20 cellular contexts compared by ENCODE assay signal in the genomic region with DNA sequence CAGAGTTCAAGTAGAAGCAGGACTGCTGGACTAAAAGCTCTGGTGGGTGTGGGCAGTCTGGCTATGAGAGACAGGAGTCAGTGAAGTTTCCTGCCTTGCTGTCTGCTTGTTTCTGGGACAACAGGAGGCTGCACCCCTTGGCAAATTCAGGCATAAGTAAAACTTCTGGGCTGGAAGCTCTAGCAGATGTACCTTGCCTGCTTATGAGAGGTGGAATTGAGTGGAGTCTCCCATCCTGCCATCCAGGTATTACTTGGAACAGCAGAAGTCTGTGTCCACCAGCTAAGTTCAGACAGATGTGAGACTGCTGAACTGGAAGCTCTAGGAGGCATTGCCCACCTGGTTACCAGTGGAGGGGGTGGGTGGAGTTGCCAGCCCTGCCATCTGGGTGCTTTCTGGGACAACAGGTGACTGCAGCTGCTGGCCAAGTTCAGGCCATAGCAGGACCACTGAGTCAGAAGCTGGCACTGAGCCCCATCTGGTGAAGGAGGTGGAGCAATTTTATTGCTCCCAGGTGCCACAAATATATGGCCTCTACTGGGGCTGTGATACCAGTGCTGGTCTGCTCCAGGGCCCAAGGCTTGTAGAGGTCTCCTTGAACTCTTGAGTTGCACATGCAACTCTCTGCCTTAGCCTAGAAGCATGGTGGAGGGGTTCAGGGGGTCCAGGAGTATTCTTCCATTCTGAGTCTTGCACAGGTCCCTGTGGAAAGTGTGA.
"Had no signal": no experiment of that assay in that cellular context is flagged by ENCODE, and none has a peak within 500 bp of the region (broad histone marks: within the 10 kb centered on the region; RNA-seq: fewer than 3 reads in every experiment).

No MANE protein-coding gene starts in this region.

- H3K36me3 Mint-ChIP-seq: brain had no signal

- H3K27ac ChIP-seq: left ventricle myocardium inferior, pancreas, psoas muscle, right atrium auricular region, thyroid gland had no signal

- H3K27me3 ChIP-seq: pancreas, right atrium auricular region, thyroid gland had no signal

- H3K27ac Mint-ChIP-seq: activated CD8-positive, alpha-beta T cell treated with anti-CD3 and anti-CD28 coated beads, Interleukin-2, amount 10 ng/mL, durations not matched to agents 7 days and 5 days; activated naive CD4-positive, alpha-beta T cell treated with anti-CD3 and anti-CD28 coated beads, Interleukin-2, amount 50 U/mL, for 24 hours; brain; natural killer cell treated with Interleukin-12 subunit alpha and Interleukin-12 subunit beta and Interleukin-15 and Interleukin-18, amount 100 ng/mL, for 72 hours; stimulated activated naive CD8-positive, alpha-beta T cell treated with anti-CD3 and anti-CD28 coated beads, Interleukin-15, Interleukin-2, amounts not matched to agents 100 ng/mL and 50 ng/mL, for 24 hours had no signal

- H3K27me3 Mint-ChIP-seq: activated naive CD4-positive, alpha-beta T cell treated with anti-CD3 and anti-CD28 coated beads, Interleukin-2, amount 50 U/mL, for 24 hours; brain; stimulated activated naive CD8-positive, alpha-beta T cell treated with anti-CD3 and anti-CD28 coated beads, Interleukin-15, Interleukin-2, amounts not matched to agents 100 ng/mL and 50 ng/mL, for 24 hours had no signal

- ATAC-seq: activated CD8-positive, alpha-beta T cell treated with anti-CD3 and anti-CD28 coated beads, Interleukin-2, amount 10 ng/mL, durations not matched to agents 7 days and 5 days; natural killer cell treated with Interleukin-12 subunit alpha and Interleukin-12 subunit beta and Interleukin-15 and Interleukin-18, amount 100 ng/mL, for 72 hours; pancreas; psoas muscle had no signal

- H3K4me3 Mint-ChIP-seq: activated CD8-positive, alpha-beta T cell treated with anti-CD3 and anti-CD28 coated beads, Interleukin-2, amount 10 ng/mL, durations not matched to agents 7 days and 5 days; activated naive CD4-positive, alpha-beta T cell treated with anti-CD3 and anti-CD28 coated beads, Interleukin-2, amount 50 U/mL, for 24 hours; brain; natural killer cell treated with Interleukin-12 subunit alpha and Interleukin-12 subunit beta and Interleukin-15 and Interleukin-18, amount 100 ng/mL, for 72 hours; stimulated activated naive CD8-positive, alpha-beta T cell treated with anti-CD3 and anti-CD28 coated beads, Interleukin-15, Interleukin-2, amounts not matched to agents 100 ng/mL and 50 ng/mL, for 24 hours had no signal

- DNase-seq: activated CD4-positive, alpha-beta T cell treated with anti-CD3 and anti-CD28 coated beads for 1 hour; activated CD4-positive, alpha-beta T cell treated with anti-CD3 and anti-CD28 coated beads, Interleukin-2, amount 50 U/mL, for 1 hour; activated CD8-positive, alpha-beta T cell treated with anti-CD3 and anti-CD28 coated beads, Interleukin-2, amount 10 ng/mL, durations not matched to agents 7 days and 5 days; activated gamma-delta T cell treated with Interleukin-2 at 50 U/mL for 16 hours; anterior cingulate cortex; cortex of kidney; kidney; left ventricle myocardium inferior; pancreas; psoas muscle; stimulated activated CD4-positive, alpha-beta T cell treated with anti-CD3 and anti-CD28 coated beads, Interleukin-12 subunit alpha, Interleukin-12 subunit beta, amount 100 ng/mL, for 4 hours; stimulated activated CD4-positive, alpha-beta T cell treated with anti-CD3 and anti-CD28 coated beads, Interleukin-4, amount 100 ng/mL, for 4 hours; substantia nigra; T-helper 9 cell; thyroid gland had no signal

- H3K4me1 Mint-ChIP-seq: activated naive CD4-positive, alpha-beta T cell treated with anti-CD3 and anti-CD28 coated beads, Interleukin-2, amount 50 U/mL, for 24 hours; brain had no signal

- H3K9me3 ChIP-seq: pancreas, thyroid gland had no signal

- H3K36me3 ChIP-seq: left ventricle myocardium inferior, pancreas, right atrium auricular region, thyroid gland had no signal

- FAIRE-seq: kidney, pancreas had no signal

- H3K4me1 ChIP-seq: left ventricle myocardium inferior, pancreas, psoas muscle, right atrium auricular region, thyroid gland had no signal

- H3K4me3 ChIP-seq: left ventricle myocardium inferior, pancreas, psoas muscle, right atrium auricular region, thyroid gland had no signal
